1 cellular context compared by ENCODE assay signal in genomic region chr10:102213599-102213998, GRCh38. TPM values are rescaled to one million over a fixed set of nuclear protein-coding genes. Genes with fewer than 3 reads are reported as not detected.
"Had no signal": no experiment of that assay in that cellular context is flagged by ENCODE, and none has a peak within 500 bp of the region (broad histone marks: within the 10 kb centered on the region; RNA-seq: fewer than 3 reads in every experiment).

No MANE protein-coding gene starts in this region.

RNA-seq across cellular contexts. Expression of gene PITX3, which starts 27.7 kb away (rescaled TPM):
- polyA plus RNA-seq: SK-N-SH had no signal
